In the genomic region with DNA sequence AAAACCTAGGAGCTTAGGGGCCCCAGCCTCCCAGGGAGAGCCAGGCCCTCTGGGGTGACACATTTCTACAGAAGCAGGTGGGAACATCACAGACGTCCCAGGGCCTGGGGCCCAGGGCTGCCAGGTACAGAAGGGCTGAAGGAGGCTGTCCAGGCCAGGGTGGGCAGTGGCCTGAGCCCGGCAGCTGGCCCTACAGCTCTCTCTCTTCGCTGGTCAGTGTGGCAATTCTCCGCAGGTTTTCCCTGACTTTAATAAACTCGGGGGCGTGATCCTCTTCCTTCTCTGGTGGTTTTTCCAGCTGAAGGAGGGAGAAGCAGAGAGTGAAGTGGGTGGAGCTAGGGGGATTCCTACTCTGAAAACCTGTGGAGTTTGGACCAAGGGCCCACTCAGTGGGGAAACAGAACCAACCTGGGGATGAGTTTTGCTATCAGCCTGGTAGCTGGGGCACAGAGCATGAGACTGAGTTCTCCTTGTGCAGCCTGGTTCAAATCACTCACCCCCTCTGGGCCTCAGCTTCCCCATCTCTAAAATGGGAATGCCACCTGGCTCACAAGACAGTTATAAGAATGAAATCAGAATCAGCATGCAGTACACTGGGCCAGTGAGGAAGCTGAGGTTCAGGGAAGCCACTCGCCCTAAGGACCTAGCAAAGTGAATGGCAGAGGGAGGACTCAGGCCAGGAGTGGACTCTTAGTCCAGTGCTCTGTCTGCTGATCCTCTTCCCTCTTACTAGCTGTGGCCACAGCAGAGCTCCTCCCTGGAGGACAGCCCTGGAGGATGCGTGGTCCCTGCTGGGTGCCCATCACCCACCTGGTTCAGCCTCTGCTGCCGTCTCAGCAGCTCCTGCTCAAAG, we compare ENCODE assay signal across 22 cellular contexts. TPM values are rescaled to one million over a fixed set of nuclear protein-coding genes. Genes with fewer than 3 reads are reported as not detected.
DNase-seq lines count a peak whose midpoint lies in the region; ATAC-seq, FAIRE-seq and TF ChIP-seq lines count a peak whose summit lies in the region.
"Had no signal": no experiment of that assay in that cellular context is flagged by ENCODE, and none has a peak within 500 bp of the region (broad histone marks: within the 10 kb centered on the region; RNA-seq: fewer than 3 reads in every experiment).

No MANE protein-coding gene starts in this region.

- no peak for ATAC-seq in activated CD8-positive, alpha-beta memory T cell treated with anti-CD3 and anti-CD28 coated beads, Interleukin-2, amount 10 ng/mL, durations not matched to agents 7 days and 5 days
- peak; percentile 5; the same call in 1 of the 2 replicates for ATAC-seq in Panc1
- no peak for ATAC-seq in activated T-helper 17 cell treated with anti-CD3 and anti-CD28 coated beads, Interleukin-2, amount 50 U/mL, for 72 hours (replicated peaks)
- ATAC-seq: HCT116 had no signal

- in situ Hi-C loops in Panc1 (cut with HindIII; ENCODE audit: low pct_unique_long_range_greater_than_20kb, low sequenced_read_pairs), result no loop called here

- no peak overlapping the region for H3K27ac Mint-ChIP-seq in activated CD8-positive, alpha-beta memory T cell treated with anti-CD3 and anti-CD28 coated beads, Interleukin-2, amount 10 ng/mL, durations not matched to agents 7 days and 5 days
- H3K27ac Mint-ChIP-seq in type B pancreatic cell, result peak overlapping the region; percentile 86
- H3K27ac Mint-ChIP-seq in activated T-helper 17 cell treated with anti-CD3 and anti-CD28 coated beads, Interleukin-2, amount 50 U/mL, for 72 hours, result no peak overlapping the region
- H3K27ac Mint-ChIP-seq: CD4-positive, alpha-beta T cell had no signal

- no peak overlapping the region for H3K27ac ChIP-seq in Panc1 (ENCODE audit: low read length)
- no peak overlapping the region for H3K27ac ChIP-seq in kidney (ENCODE audit: low read depth in 2 of 2, low read length in 2 of 2)

- H3K4me3 Mint-ChIP-seq in activated CD8-positive, alpha-beta memory T cell treated with anti-CD3 and anti-CD28 coated beads, Interleukin-2, amount 10 ng/mL, durations not matched to agents 7 days and 5 days, result no peak overlapping the region
- no peak overlapping the region for H3K4me3 Mint-ChIP-seq in type B pancreatic cell
- no peak overlapping the region for H3K4me3 Mint-ChIP-seq in activated T-helper 17 cell treated with anti-CD3 and anti-CD28 coated beads, Interleukin-2, amount 50 U/mL, for 72 hours
- H3K4me3 Mint-ChIP-seq: CD4-positive, alpha-beta T cell had no signal

- H3K9me3 Mint-ChIP-seq in activated CD8-positive, alpha-beta memory T cell treated with anti-CD3 and anti-CD28 coated beads, Interleukin-2, amount 10 ng/mL, durations not matched to agents 7 days and 5 days (ENCODE audit: low read depth), result no peaks in the 10 kb centered on the region
- no peaks in the 10 kb centered on the region for H3K9me3 Mint-ChIP-seq in type B pancreatic cell
- no peaks in the 10 kb centered on the region for H3K9me3 Mint-ChIP-seq in activated T-helper 17 cell treated with anti-CD3 and anti-CD28 coated beads, Interleukin-2, amount 50 U/mL, for 72 hours
- H3K9me3 Mint-ChIP-seq: CD4-positive, alpha-beta T cell had no signal

- no peak for FAIRE-seq in kidney (lab: Jason Lieb, UNC)

- POLR2A ChIA-PET in Panc1 (lab: Charles Lee), result no interaction called here

- intact Hi-C loops in Panc1 (cut with micrococcal nuclease; ENCODE audit: unreplicated experiment) (no loop called here), kidney (cut with DNase I) (loop anchor here (5.0 kb wide), 1 partner anchor 66 kb away; no protein-coding TSS in a partner anchor)

- H3K36me3 ChIP-seq in Panc1 (ENCODE audit: control insufficient read depth, insufficient read depth, low read length) (no peaks in the 10 kb centered on the region), kidney (ENCODE audit: control insufficient read depth in 1 of 2, insufficient read depth in 2 of 2, low read length in 2 of 2) (peaks cover 0 to 2% of the 10 kb centered on the region in 2 donors)
- H3K36me3 ChIP-seq: BE2C had no signal

- peaks cover 13% of the 10 kb centered on the region for H3K27me3 Mint-ChIP-seq in activated CD8-positive, alpha-beta memory T cell treated with anti-CD3 and anti-CD28 coated beads, Interleukin-2, amount 10 ng/mL, durations not matched to agents 7 days and 5 days
- H3K27me3 Mint-ChIP-seq in type B pancreatic cell, result no peaks in the 10 kb centered on the region
- H3K27me3 Mint-ChIP-seq in activated T-helper 17 cell treated with anti-CD3 and anti-CD28 coated beads, Interleukin-2, amount 50 U/mL, for 72 hours, result peaks cover 4% of the 10 kb centered on the region
- H3K27me3 Mint-ChIP-seq: CD4-positive, alpha-beta T cell had no signal

- no TSS peak for BruUV-seq in Panc1 (replicated peaks; lab: Mats Ljungman, UMichigan)

- no peaks in the 10 kb centered on the region for H3K36me3 Mint-ChIP-seq in activated CD8-positive, alpha-beta memory T cell treated with anti-CD3 and anti-CD28 coated beads, Interleukin-2, amount 10 ng/mL, durations not matched to agents 7 days and 5 days
- H3K36me3 Mint-ChIP-seq in type B pancreatic cell, result peaks cover under 1% of the 10 kb centered on the region
- no peaks in the 10 kb centered on the region for H3K36me3 Mint-ChIP-seq in activated T-helper 17 cell treated with anti-CD3 and anti-CD28 coated beads, Interleukin-2, amount 50 U/mL, for 72 hours (ENCODE audit: low read depth)

- CTCF ChIA-PET in activated CD8-positive, alpha-beta memory T cell treated with anti-CD3 and anti-CD28 coated beads, Interleukin-2, amount 10 ng/mL, durations not matched to agents 7 days and 5 days (lab: Charles Lee), result interaction anchor here (0.6 to 12.2 kb wide), 4 partner anchors 9 to 1822 kb away, joined by 3 to 163 read pairs (median 3); no protein-coding TSS in a partner anchor
- CTCF ChIA-PET in Panc1 (lab: Charles Lee), result interaction anchor here (3.0 kb wide), 1 partner anchor 64 kb away, joined by 19 read pairs; no protein-coding TSS in a partner anchor

- H3K9me3 ChIP-seq in Panc1 (ENCODE audit: control insufficient read depth, insufficient read depth, low read depth, low read length), result no peaks in the 10 kb centered on the region
- H3K9me3 ChIP-seq in kidney (ENCODE audit: control insufficient read depth in 1 of 2, low read length in 2 of 2), result no peaks in the 10 kb centered on the region
- H3K9me3 ChIP-seq: BE2C had no signal

- no peak overlapping the region for H3K9ac ChIP-seq in kidney (ENCODE audit: low read length in 2 of 2)

- H3K4me1 ChIP-seq in Panc1 (ENCODE audit: control insufficient read depth, insufficient read depth, low read length), result peaks cover 7% of the 10 kb centered on the region
- peaks cover 0 to 5% of the 10 kb centered on the region in 2 donors for H3K4me1 ChIP-seq in kidney (ENCODE audit: control insufficient read depth in 1 of 2, insufficient read depth in 1 of 2, low read depth in 1 of 2, low read length in 2 of 2)
- H3K4me1 ChIP-seq: BE2C had no signal

- peaks cover 6% of the 10 kb centered on the region for H3K4me1 Mint-ChIP-seq in activated CD8-positive, alpha-beta memory T cell treated with anti-CD3 and anti-CD28 coated beads, Interleukin-2, amount 10 ng/mL, durations not matched to agents 7 days and 5 days
- H3K4me1 Mint-ChIP-seq in type B pancreatic cell (ENCODE audit: unreplicated experiment), result peaks cover 11% of the 10 kb centered on the region
- H3K4me1 Mint-ChIP-seq in activated T-helper 17 cell treated with anti-CD3 and anti-CD28 coated beads, Interleukin-2, amount 50 U/mL, for 72 hours, result peaks cover 6% of the 10 kb centered on the region

- H3K27me3 ChIP-seq in Panc1 (ENCODE audit: control insufficient read depth, insufficient read depth, low read length), result no peaks in the 10 kb centered on the region
- H3K27me3 ChIP-seq: BE2C had no signal

- no peak overlapping the region for H3K4me3 ChIP-seq in Panc1 (ENCODE audit: low read depth in 2 of 2, low read length in 2 of 2)
- H3K4me3 ChIP-seq in kidney (ENCODE audit: low read length in 2 of 2), result no peak overlapping the region

- peak; percentile 12 for DNase-seq in activated CD8-positive, alpha-beta memory T cell treated with anti-CD3 and anti-CD28 coated beads, Interleukin-2, amount 50 U/mL, for 48 hours
- DNase-seq in activated CD8-positive, alpha-beta memory T cell treated with anti-CD3 and anti-CD28 coated beads, Interleukin-2, amount 10 ng/mL, durations not matched to agents 7 days and 5 days, result no peak
- DNase-seq in Panc1 (ENCODE audit: low read depth, low spot score), result no peak
- peak; percentile 54 for DNase-seq in kidney
- DNase-seq in type B pancreatic cell (ENCODE audit: extremely low spot score, unreplicated experiment), result peak; percentile 55
- DNase-seq in stimulated activated CD4-positive, alpha-beta T cell treated with anti-CD3 and anti-CD28 coated beads, Interleukin-2, amount 100 ng/mL, for 24 hours, result no peak
- DNase-seq in GM19238 (ENCODE audit: insufficient read length, low spot score), result no peak
- DNase-seq: 8988T; BE2C; Calu3; CD4-positive, alpha-beta T cell; DMS79; KG1; NCI-H1417 treated with DMSO at 0.1 percent for 48 hours; NCI-H1930; NCI-H446; NCI-H69; NK-92 treated with Interleukin-12 subunit alpha and Interleukin-12 subunit beta, amount 100 ng/mL, for 24 hours; RPMI8226 had no signal

- TF ChIP-seq CTCF in Panc1 (IDR thresholded peaks at IDR 0.05) (no peak), kidney (IDR thresholded peaks at IDR 0.05; ENCODE audit: borderline replicate concordance, extremely low read depth, insufficient read depth) (no peak), type B pancreatic cell (conservative IDR thresholded peaks at IDR 0.05) (no peak)

RNA-seq across cellular contexts. Expression of gene FAM107A, which starts 10.6 kb away (rescaled TPM):
- total RNA-seq in activated CD8-positive, alpha-beta memory T cell treated with anti-CD3 and anti-CD28 coated beads, Interleukin-2, amount 10 ng/mL, durations not matched to agents 7 days and 5 days, result not detected
- total RNA-seq in Panc1 (2021; ENCODE audit: unreplicated experiment), result 0.08 TPM
- 0.25 TPM for polyA plus RNA-seq in Panc1 (2012; ENCODE audit: insufficient read length)
- total RNA-seq in kidney, result 180 TPM
- 52.5 TPM for polyA plus RNA-seq in kidney (ENCODE audit: insufficient read depth, low read depth, low replicate concordance)
- 2.9 and 4.5 TPM in 2 replicates for total RNA-seq in type B pancreatic cell (ENCODE audit: low replicate concordance)
- not detected for total RNA-seq in activated T-helper 17 cell treated with anti-CD3 and anti-CD28 coated beads, Interleukin-2, amount 50 U/mL, for 72 hours
- total RNA-seq: Calu3; CD4-positive, alpha-beta T cell; OCI-LY7 had no signal

RNA-seq across cellular contexts. Expression of gene ACOX2, which starts 29.6 kb away (rescaled TPM):
- total RNA-seq in activated CD8-positive, alpha-beta memory T cell treated with anti-CD3 and anti-CD28 coated beads, Interleukin-2, amount 10 ng/mL, durations not matched to agents 7 days and 5 days, result not detected
- total RNA-seq in Panc1 (2021; ENCODE audit: unreplicated experiment) (3.2 TPM), kidney (18.6 TPM), type B pancreatic cell (ENCODE audit: low replicate concordance) (5.6 and 6.9 TPM in 2 replicates)
- 3.3 TPM for polyA plus RNA-seq in Panc1 (2012; ENCODE audit: insufficient read length)
- polyA plus RNA-seq in kidney (ENCODE audit: insufficient read depth, low read depth, low replicate concordance), result 85.5 TPM
- total RNA-seq in activated T-helper 17 cell treated with anti-CD3 and anti-CD28 coated beads, Interleukin-2, amount 50 U/mL, for 72 hours, result not detected
- total RNA-seq: CD4-positive, alpha-beta T cell; OCI-LY7 had no signal

Comparison
In these comparisons a context has a peak if more than half of its experiments do, and no peak if none do; other contexts are left out.
1. DNase-seq: peak in activated CD8-positive, alpha-beta memory T cell treated with anti-CD3 and anti-CD28 coated beads, Interleukin-2, amount 50 U/mL, for 48 hours (single experiment), kidney (single experiment) and type B pancreatic cell (single experiment); none in activated CD8-positive, alpha-beta memory T cell treated with anti-CD3 and anti-CD28 coated beads, Interleukin-2, amount 10 ng/mL, durations not matched to agents 7 days and 5 days (single experiment), Panc1 (single experiment), stimulated activated CD4-positive, alpha-beta T cell treated with anti-CD3 and anti-CD28 coated beads, Interleukin-2, amount 100 ng/mL, for 24 hours (0 of 2) and GM19238 (single experiment).
2. RNA of gene FAM107A, which starts 10.6 kb away (total RNA-seq): 180 TPM in kidney (single experiment); 2.9 to 4.5 TPM in type B pancreatic cell, 0.08 TPM in Panc1 (single experiment), not detected in activated CD8-positive, alpha-beta memory T cell treated with anti-CD3 and anti-CD28 coated beads, Interleukin-2, amount 10 ng/mL, durations not matched to agents 7 days and 5 days and not detected in activated T-helper 17 cell treated with anti-CD3 and anti-CD28 coated beads, Interleukin-2, amount 50 U/mL, for 72 hours; every median in the first group is over 10 times any median in the second.